ENCODE assay signal across 16 cellular contexts in the genomic region with DNA sequence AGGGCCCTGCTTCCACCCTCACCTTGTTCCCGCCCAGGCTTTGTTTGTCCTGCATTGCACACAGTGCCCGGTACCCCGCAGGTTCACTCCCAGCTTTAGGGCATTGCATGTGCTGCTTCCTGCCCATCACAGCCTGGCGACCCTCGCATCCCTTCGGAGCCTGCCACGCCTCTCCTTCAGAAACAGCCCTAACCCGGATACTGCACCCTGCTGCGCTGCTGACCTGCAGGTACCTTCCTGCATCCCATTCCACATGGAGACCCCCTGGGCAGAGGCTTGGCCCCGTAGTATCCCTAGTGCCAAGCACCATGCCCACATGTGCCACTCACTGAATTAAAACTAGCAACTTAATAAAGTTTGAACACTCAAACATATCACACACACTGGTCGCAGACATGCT. TPM values are rescaled to one million over a fixed set of nuclear protein-coding genes. Genes with fewer than 3 reads are reported as not detected.
A peak's percentile ranks its signal among the peaks of the same experiment; 100 is the strongest.
DNase-seq lines count a peak whose midpoint lies in the region; ATAC-seq and TF ChIP-seq lines count a peak whose summit lies in the region.
"Had no signal": no experiment of that assay in that cellular context is flagged by ENCODE, and none has a peak within 500 bp of the region (broad histone marks: within the 10 kb centered on the region; RNA-seq: fewer than 3 reads in every experiment).

No MANE protein-coding gene starts in this region.

- H3K9me3 Mint-ChIP-seq in nephron, result no peaks in the 10 kb centered on the region
- H3K9me3 Mint-ChIP-seq: H9 had no signal

- DNase-seq in mesenteric fat pad (ENCODE audit: low spot score), result peak; percentile 75
- DNase-seq in sciatic nerve (ENCODE audit: low spot score), result peak; percentile 42
- no peak for DNase-seq in COLO668 (lab: John Stamatoyannopoulos, UW; ENCODE audit: unreplicated experiment)
- no peak for DNase-seq in substantia nigra (lab: John Stamatoyannopoulos, UW)
- DNase-seq: C1 segment of cervical spinal cord; CD4-positive, alpha-beta memory T cell; DMS153; DND-41; H9 had no signal

- peak overlapping the region in 2 of 3 experiments; percentile 23 to 34 for H3K27ac Mint-ChIP-seq in nephron
- H3K27ac Mint-ChIP-seq: GM23338, H9 had no signal

- H3K27me3 Mint-ChIP-seq in nephron (ENCODE audit: low read depth), result peaks cover 4% of the 10 kb centered on the region

- peaks cover 58% of the 10 kb centered on the region for H3K4me1 Mint-ChIP-seq in nephron
- H3K4me1 Mint-ChIP-seq: CD4-positive, alpha-beta memory T cell; GM23338; H9 had no signal

- H3K36me3 Mint-ChIP-seq in nephron (ENCODE audit: low read depth), result no peaks in the 10 kb centered on the region
- H3K36me3 Mint-ChIP-seq: CD4-positive, alpha-beta memory T cell had no signal

- H3K27ac ChIP-seq in substantia nigra (ENCODE audit: low read depth, low read length, poor library complexity, severe bottlenecking), result no peak overlapping the region

- TF ChIP-seq CTCF in nephron (IDR thresholded peaks at IDR 0.05; ENCODE audit: unreplicated experiment in 3 of 3), result no peak

- H3K4me3 Mint-ChIP-seq in nephron, result peak overlapping the region in 1 of 3 experiments; percentile 38
- H3K4me3 Mint-ChIP-seq: CD4-positive, alpha-beta memory T cell; GM23338; H9 had no signal

- no peak for ATAC-seq in sciatic nerve
- no peak for ATAC-seq in GM21390 (IDR thresholded peaks at IDR 0.05; ENCODE audit: unreplicated experiment)
- ATAC-seq: GM23338, HCT116 had no signal

- intact Hi-C loops in sciatic nerve (cut with DNase I), result no loop called here

RNA-seq across cellular contexts. Expression of a gene that starts 19.8 kb away (rescaled TPM):
- total RNA-seq in mesenteric fat pad, result not detected
- total RNA-seq in sciatic nerve, result not detected
- total RNA-seq: A172, A673, GM23338, H4, H9 had no signal

RNA-seq across cellular contexts. Expression of a gene that starts 56.7 kb away (rescaled TPM):
- 13.0 TPM for total RNA-seq in mesenteric fat pad
- 43.5 TPM for total RNA-seq in sciatic nerve

Comparison
In these comparisons a context has a peak if more than half of its experiments do, and no peak if none do; other contexts are left out.
1. DNase-seq: peak in mesenteric fat pad (single experiment) and sciatic nerve (single experiment); none in COLO668 (single experiment) and substantia nigra (0 of 49).